In genomic region chr6:53593001-53593488, GRCh38 we compare ENCODE assay signal across 14 cellular contexts. TPM values are rescaled to one million over a fixed set of nuclear protein-coding genes. Genes with fewer than 3 reads are reported as not detected.
DNase-seq lines count a peak whose midpoint lies in the region; ATAC-seq and TF ChIP-seq lines count a peak whose summit lies in the region.
"Had no signal": no experiment of that assay in that cellular context is flagged by ENCODE, and none has a peak within 500 bp of the region (broad histone marks: within the 10 kb centered on the region; RNA-seq: fewer than 3 reads in every experiment).

No MANE protein-coding gene starts in this region.

- H3K27ac Mint-ChIP-seq in osteocyte (ENCODE audit: unreplicated experiment), result no peak overlapping the region
- H3K27ac Mint-ChIP-seq: activated CD4-positive, alpha-beta T cell treated with anti-CD3 and anti-CD28 coated beads, Interleukin-2, amount 10 ng/mL, durations not matched to agents 24 days and 14 days; CD4-positive, alpha-beta memory T cell had no signal

- TF ChIP-seq CTCF in osteocyte (IDR thresholded peaks at IDR 0.05), result no peak

- H3K27me3 ChIP-seq in adipocyte (replicated peaks; ENCODE audit: control insufficient read depth, insufficient read depth, low read length), result no peaks in the 10 kb centered on the region
- H3K27me3 ChIP-seq: SJSA1 had no signal

- DNase-seq in AG08396 (ENCODE audit: low spot score), result peak; percentile 10
- DNase-seq in HT1080 (ENCODE audit: low read depth), result peak; percentile 80
- peak; percentile 28 for DNase-seq in adipocyte (ENCODE audit: low read depth)
- peak; percentile 18 for DNase-seq in iris pigment epithelial cell (ENCODE audit: low read depth)
- DNase-seq in osteocyte (ENCODE audit: extremely low spot score, unreplicated experiment), result no peak
- DNase-seq in COLO829 (ENCODE audit: low spot score), result no peak
- DNase-seq: activated CD4-positive, alpha-beta T cell treated with anti-CD3 and anti-CD28 coated beads, Interleukin-2, amount 10 ng/mL, durations not matched to agents 24 days and 14 days; activated gamma-delta T cell; CD4-positive, alpha-beta memory T cell; NCI-H446; stimulated activated CD4-positive, alpha-beta T cell treated with anti-CD3 and anti-CD28 coated beads, Interleukin-12 subunit alpha, Interleukin-12 subunit beta, amount 100 ng/mL, for 4 hours had no signal

- H3K9me3 Mint-ChIP-seq in osteocyte (ENCODE audit: unreplicated experiment), result peaks cover 11% of the 10 kb centered on the region

- H3K27me3 Mint-ChIP-seq in osteocyte (ENCODE audit: unreplicated experiment), result peaks cover 8% of the 10 kb centered on the region

- no peaks in the 10 kb centered on the region for H3K36me3 ChIP-seq in adipocyte (ENCODE audit: control insufficient read depth, insufficient read depth, low read length, severe bottlenecking)
- H3K36me3 ChIP-seq: SJSA1 had no signal

- no peak overlapping the region for H3K9ac ChIP-seq in adipocyte (ENCODE audit: low read length)

- peak overlapping the region; percentile 3 for H3K4me3 ChIP-seq in adipocyte (ENCODE audit: low read length)
- H3K4me3 ChIP-seq: SJSA1 had no signal

- H3K36me3 Mint-ChIP-seq in osteocyte (ENCODE audit: unreplicated experiment), result no peaks in the 10 kb centered on the region
- H3K36me3 Mint-ChIP-seq: CD4-positive, alpha-beta memory T cell had no signal

- no peaks in the 10 kb centered on the region for H3K9me3 ChIP-seq in adipocyte (ENCODE audit: control insufficient read depth, low read length)
- H3K9me3 ChIP-seq: SJSA1 had no signal

- ATAC-seq in GM18498 (IDR thresholded peaks at IDR 0.05; ENCODE audit: unreplicated experiment), result no peak
- ATAC-seq in HG02763 (IDR thresholded peaks at IDR 0.05; ENCODE audit: unreplicated experiment), result no peak

- H3K4me3 Mint-ChIP-seq in osteocyte (ENCODE audit: unreplicated experiment), result no peak overlapping the region
- H3K4me3 Mint-ChIP-seq: activated CD4-positive, alpha-beta T cell treated with anti-CD3 and anti-CD28 coated beads, Interleukin-2, amount 10 ng/mL, durations not matched to agents 24 days and 14 days; CD4-positive, alpha-beta memory T cell had no signal

- H3K4me1 Mint-ChIP-seq in osteocyte (ENCODE audit: unreplicated experiment), result peaks cover 4% of the 10 kb centered on the region
- H3K4me1 Mint-ChIP-seq: CD4-positive, alpha-beta memory T cell had no signal

- H3K4me1 ChIP-seq in adipocyte (ENCODE audit: control insufficient read depth, insufficient read depth, low read length), result peaks cover 16% of the 10 kb centered on the region

RNA-seq across cellular contexts. Expression of gene GCLC, which starts 48.1 kb away (rescaled TPM):
- total RNA-seq in HT1080 (2014; rRNA removed; shearing (Covaris generic)), result 17.9 and 22.9 TPM in 2 replicates
- polyA plus RNA-seq in HT1080 (2015; cell fraction: cytosol; rRNA removed), result 10.0 and 11.5 TPM in 2 replicates
- 13.8 and 14.8 TPM in 2 replicates for polyA plus RNA-seq in HT1080 (2015; cell fraction: nucleus; rRNA removed)
- 36.2 and 43.7 TPM in 2 replicates for total RNA-seq in osteocyte

Comparison
In these comparisons a context has a peak if more than half of its experiments do, and no peak if none do; other contexts are left out.
1. DNase-seq: peak in AG08396 (single experiment), HT1080 (single experiment), adipocyte (single experiment) and iris pigment epithelial cell (single experiment); none in osteocyte (single experiment) and COLO829 (single experiment).